ENCODE assay signal across 1 cellular context in the genomic region with DNA sequence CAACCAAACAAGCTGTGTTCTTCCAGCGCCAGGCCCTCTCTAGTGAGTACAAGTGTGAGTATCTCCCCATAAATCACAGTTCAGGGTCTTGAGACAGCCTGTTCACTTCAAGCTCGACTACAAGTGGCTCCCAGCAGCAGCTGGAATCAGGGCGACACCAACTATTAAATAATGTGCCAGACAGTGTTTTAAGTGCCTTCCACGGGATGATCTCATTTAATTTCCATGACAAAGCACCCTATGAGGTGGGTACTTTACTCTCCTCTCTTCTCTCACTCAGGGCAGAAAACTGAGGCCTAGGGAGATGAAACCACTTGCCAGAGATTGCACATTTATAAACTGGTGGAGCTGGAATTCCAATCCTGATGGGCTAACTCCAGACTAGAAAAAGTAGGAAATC.
TF ChIP-seq lines count a peak whose summit lies in the region.

No MANE protein-coding gene starts in this region.

TF ChIP-seq in H1, 55 proteins besides CTCF, POLR2A, EP300 and RAD21:
- peak; percentile 69 for TF ChIP-seq JUND (IDR thresholded peaks at IDR 0.05; ENCODE audit: low read length)
- no peak for TF ChIP-seq RNF2 (IDR thresholded peaks at IDR 0.05; ENCODE audit: borderline replicate concordance, low read depth, low read length, missing control alignments, poor library complexity, severe bottlenecking)
